1 cellular context compared by ENCODE assay signal in genomic region chr18:12686100-12686499, GRCh38.
TF ChIP-seq lines count a peak whose summit lies in the region.

No MANE protein-coding gene starts in this region.

TF ChIP-seq in K562, 482 proteins besides CTCF, POLR2A, EP300 and RAD21:
- TF ChIP-seq ELF4 (CRISPR knock-in tag; IDR thresholded peaks at IDR 0.05): no peak
- TF ChIP-seq KLF1 (tag; IDR thresholded peaks at IDR 0.05): no peak
- no peak for TF ChIP-seq MGA (IDR thresholded peaks at IDR 0.05)
- TF ChIP-seq KLF6 (CRISPR knock-in tag; IDR thresholded peaks at IDR 0.05; ENCODE audit: borderline replicate concordance): no peak
- TF ChIP-seq ZNF77 (CRISPR knock-in tag; IDR thresholded peaks at IDR 0.05): no peak
- no peak for TF ChIP-seq ZNF444 (CRISPR knock-in tag; IDR thresholded peaks at IDR 0.05)
- TF ChIP-seq PCBP1 (IDR thresholded peaks at IDR 0.05; ENCODE audit: low read depth, low read length, poor library complexity, severe bottlenecking): no peak
- TF ChIP-seq MEIS2 (IDR thresholded peaks at IDR 0.05; ENCODE audit: partially characterized antibody): no peak
- TF ChIP-seq PYGO2 (tag; IDR thresholded peaks at IDR 0.05): no peak
- TF ChIP-seq RBM34 (IDR thresholded peaks at IDR 0.05; ENCODE audit: borderline replicate concordance, insufficient read depth, low read length): no peak
- no peak for TF ChIP-seq DMBX1 (CRISPR knock-in tag; IDR thresholded peaks at IDR 0.05; ENCODE audit: borderline replicate concordance)
- TF ChIP-seq ETS2 (tag; IDR thresholded peaks at IDR 0.05; ENCODE audit: borderline replicate concordance, poor library complexity, severe bottlenecking): no peak
